In the genomic region with DNA sequence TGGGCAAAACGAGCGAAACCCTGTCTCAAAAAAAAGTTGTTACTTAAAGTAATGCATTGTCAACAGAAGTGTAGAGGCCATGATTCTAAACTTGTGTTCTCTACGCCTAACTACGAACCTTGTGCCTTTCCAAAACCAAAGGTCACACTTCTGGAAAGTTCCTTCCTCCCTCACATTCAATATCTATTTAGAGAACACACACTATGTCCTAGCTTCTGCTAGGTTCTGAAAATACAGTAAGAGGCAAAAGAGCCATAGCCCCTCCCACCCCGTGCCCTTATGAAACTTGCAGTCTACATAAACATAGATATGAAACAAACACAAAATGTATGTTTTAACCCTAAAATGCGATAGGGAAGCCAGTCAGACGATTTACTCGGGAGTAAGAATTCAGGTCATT, we compare ENCODE assay signal across 8 cellular contexts. TPM values are rescaled to one million over a fixed set of nuclear protein-coding genes. Genes with fewer than 3 reads are reported as not detected.
DNase-seq lines count a peak whose midpoint lies in the region; ATAC-seq and TF ChIP-seq lines count a peak whose summit lies in the region.

No MANE protein-coding gene starts in this region.

- no peaks in the 10 kb centered on the region for H3K79me2 ChIP-seq in neural cell (replicated peaks; ENCODE audit: insufficient read depth, low read length)

- no peak for TF ChIP-seq EP300 in neural cell (conservative IDR thresholded peaks at IDR 0.05; ENCODE audit: poor library complexity, severe bottlenecking)

- TF ChIP-seq RAD21 in neural cell (conservative IDR thresholded peaks at IDR 0.05) = no peak

- peak overlapping the region; percentile 65 for H3K4me3 ChIP-seq in effector memory CD4-positive, alpha-beta T cell (ENCODE audit: insufficient read depth, low read depth, low read length, poor library complexity, severe bottlenecking)
- peak overlapping the region; percentile 60 for H3K4me3 ChIP-seq in neural cell (ENCODE audit: low read length)

- ATAC-seq in GM19463 (IDR thresholded peaks at IDR 0.05; ENCODE audit: unreplicated experiment) (peak; percentile 3), GM18858 (IDR thresholded peaks at IDR 0.05; ENCODE audit: unreplicated experiment) (no peak)
- ATAC-seq in activated CD4-positive, CD25-positive, alpha-beta regulatory T cell treated with anti-CD3 and anti-CD28 coated beads, Interleukin-2, amount 50 U/mL, for 24 hours = no peak

- no peak for DNase-seq in effector memory CD4-positive, alpha-beta T cell
- DNase-seq in NCI-H1417 (lab: John Stamatoyannopoulos, UW) = no peak
- no peak for DNase-seq in NCI-H2029 treated with DMSO at 0.1 percent for 48 hours (lab: John Stamatoyannopoulos, UW)

- H3K4me1 ChIP-seq in effector memory CD4-positive, alpha-beta T cell (ENCODE audit: control insufficient read depth, insufficient read depth, low read length, poor library complexity, severe bottlenecking) = peaks cover 5% of the 10 kb centered on the region

- no peaks in the 10 kb centered on the region for H4K20me1 ChIP-seq in neural cell (ENCODE audit: insufficient read depth)

- H3K27me3 ChIP-seq in effector memory CD4-positive, alpha-beta T cell (replicated peaks; ENCODE audit: control insufficient read depth, insufficient read depth, low read length, poor library complexity, severe bottlenecking) = no peaks in the 10 kb centered on the region
- H3K27me3 ChIP-seq in neural cell (ENCODE audit: insufficient read depth, low read depth, low read length) = no peaks in the 10 kb centered on the region

- no peaks in the 10 kb centered on the region for H3K9me2 ChIP-seq in neural cell (ENCODE audit: insufficient read depth, low read length)

- H3K27ac ChIP-seq in KOPT-K1 (ENCODE audit: low read depth, low read length, poor library complexity, severe bottlenecking) (peak overlapping the region; percentile 67), neural cell (ENCODE audit: low read length) (no peak overlapping the region)
- H3K27ac ChIP-seq in effector memory CD4-positive, alpha-beta T cell (ENCODE audit: insufficient read depth, low read length, poor library complexity, severe bottlenecking) = peak overlapping the region; percentile 63

- H3F3A ChIP-seq in neural cell (ENCODE audit: insufficient read depth, low read length, poor library complexity, severe bottlenecking) = no peaks in the 10 kb centered on the region

- no peak overlapping the region for H3K4me2 ChIP-seq in neural cell (ENCODE audit: low read length)

- H3K9me3 ChIP-seq in KOPT-K1 (ENCODE audit: insufficient read depth, low read length, poor library complexity, severe bottlenecking) (no peaks in the 10 kb centered on the region), neural cell (ENCODE audit: low read length) (no peaks in the 10 kb centered on the region)
- H3K9me3 ChIP-seq in effector memory CD4-positive, alpha-beta T cell (ENCODE audit: control insufficient read depth, low read length) = no peaks in the 10 kb centered on the region

- no peak overlapping the region for H3K9ac ChIP-seq in neural cell (ENCODE audit: low read length)

- H3K36me3 ChIP-seq in KOPT-K1 (ENCODE audit: insufficient read depth, low read length) (no peaks in the 10 kb centered on the region), neural cell (ENCODE audit: insufficient read depth, low read length) (no peaks in the 10 kb centered on the region)
- H3K36me3 ChIP-seq in effector memory CD4-positive, alpha-beta T cell (ENCODE audit: control insufficient read depth, insufficient read depth, low read length) = no peaks in the 10 kb centered on the region

- TF ChIP-seq CTCF in neural cell (IDR thresholded peaks at IDR 0.05; ENCODE audit: poor library complexity, severe bottlenecking) = no peak

- no peak overlapping the region for H2AFZ ChIP-seq in neural cell (ENCODE audit: low read depth, low read length)

TF ChIP-seq in neural cell, 6 proteins besides CTCF, POLR2A, EP300 and RAD21:
- TF ChIP-seq SMC3 (conservative IDR thresholded peaks at IDR 0.05; ENCODE audit: poor library complexity) = no peak

RNA-seq across cellular contexts. Expression of gene RNF6, which starts 36.4 kb away (rescaled TPM):
- polyA plus RNA-seq in neural cell = 15.2 and 15.8 TPM in 2 replicates
- polyA minus RNA-seq in neural cell = 37.0 and 44.5 TPM in 2 replicates
